14 cellular contexts compared by ENCODE assay signal in the genomic region with DNA sequence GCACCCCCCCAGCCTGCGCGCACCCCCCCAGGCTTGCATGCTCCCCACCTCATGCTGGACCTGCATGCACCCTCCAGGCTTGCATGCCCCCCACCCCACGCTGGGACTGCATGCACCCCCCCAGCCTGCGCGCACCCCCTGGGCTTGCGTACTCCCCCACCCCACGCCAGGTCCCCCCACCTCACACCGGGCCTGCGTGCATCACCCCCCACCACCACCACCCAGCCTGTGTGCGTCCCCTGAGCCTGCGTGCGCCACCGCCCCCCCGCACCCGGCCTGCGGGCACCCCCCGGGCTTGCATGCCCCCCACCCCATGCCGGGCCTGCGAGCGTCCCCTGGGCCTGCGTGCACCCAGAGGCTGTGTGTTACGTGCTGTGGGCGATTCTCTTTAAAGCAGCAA.
DNase-seq lines count a peak whose midpoint lies in the region; ATAC-seq, FAIRE-seq and TF ChIP-seq lines count a peak whose summit lies in the region.
"Had no signal": no experiment of that assay in that cellular context is flagged by ENCODE, and none has a peak within 500 bp of the region (broad histone marks: within the 10 kb centered on the region; RNA-seq: fewer than 3 reads in every experiment).

No MANE protein-coding gene starts in this region.

- no peak for TF ChIP-seq CTCF in left ventricle myocardium inferior (IDR thresholded peaks at IDR 0.05; ENCODE audit: borderline replicate concordance)

- ATAC-seq in right cardiac atrium (peak in 1 of 2 donors; percentile 2), GM21515 (IDR thresholded peaks at IDR 0.05; ENCODE audit: unreplicated experiment) (no peak)

- DNase-seq in right cardiac atrium (peak in 2 of 3 donors; percentile 46 to 69), left ventricle myocardium inferior (no peak), HTR-8/SVneo (ENCODE audit: insufficient read length, low spot score) (no peak), myocyte (ENCODE audit: low read depth) (peak; percentile 13), GM12892 (ENCODE audit: insufficient read length) (no peak)
- DNase-seq: AML-193; CD4-positive, alpha-beta T cell; DMS153; DMS79; GDM1; H9 had no signal

- H3K4me3 ChIP-seq in right cardiac atrium (ENCODE audit: low read length) (no peak overlapping the region), left ventricle myocardium inferior (no peak overlapping the region)

- no peak for TF ChIP-seq POLR2A in GM12892 (IDR thresholded peaks at IDR 0.05; ENCODE audit: low read depth, low read length)

- H3K4me1 ChIP-seq in right cardiac atrium (ENCODE audit: control insufficient read depth, insufficient read depth, low read length), result no peaks in the 10 kb centered on the region
- peaks cover 15% of the 10 kb centered on the region for H3K4me1 ChIP-seq in left ventricle myocardium inferior

- WGBS in right cardiac atrium, result 64% methylated on average over 23 of the region's 23 CpGs

- H3K27me3 ChIP-seq in right cardiac atrium (ENCODE audit: control insufficient read depth, insufficient read depth) (no peaks in the 10 kb centered on the region), left ventricle myocardium inferior (ENCODE audit: low read depth) (peaks cover 85% of the 10 kb centered on the region)

- intact Hi-C loops in right cardiac atrium (cut with DNase I) (no loop called here), left ventricle myocardium inferior (cut with micrococcal nuclease) (no loop called here)

- H3K36me3 ChIP-seq in left ventricle myocardium inferior, result no peaks in the 10 kb centered on the region

- peak; percentile 44 for FAIRE-seq in HTR-8/SVneo (lab: Jason Lieb, UNC)
- FAIRE-seq in GM12892 (lab: Jason Lieb, UNC), result no peak
- FAIRE-seq: H1 had no signal

- H3K9me3 ChIP-seq in right cardiac atrium (ENCODE audit: control insufficient read depth, low read length) (no peaks in the 10 kb centered on the region), left ventricle myocardium inferior (replicated peaks) (no peaks in the 10 kb centered on the region)

- H3K27ac ChIP-seq in right cardiac atrium (ENCODE audit: low read length), result no peak overlapping the region
- no peak overlapping the region for H3K27ac ChIP-seq in left ventricle myocardium inferior (replicated peaks)
- H3K27ac ChIP-seq: C4-2B had no signal

Comparison
In these comparisons a context has a peak if more than half of its experiments do, and no peak if none do; other contexts are left out.
1. DNase-seq: peak in right cardiac atrium (2 of 3) and myocyte (single experiment); none in left ventricle myocardium inferior (single experiment), HTR-8/SVneo (single experiment) and GM12892 (single experiment).